ENCODE assay signal across 16 cellular contexts in genomic region chr1:240114222-240114621, GRCh38.
DNase-seq lines count a peak whose midpoint lies in the region; ATAC-seq, FAIRE-seq and TF ChIP-seq lines count a peak whose summit lies in the region.
"Had no signal": no experiment of that assay in that cellular context is flagged by ENCODE, and none has a peak within 500 bp of the region (broad histone marks: within the 10 kb centered on the region; RNA-seq: fewer than 3 reads in every experiment).

No MANE protein-coding gene starts in this region.

- CTCF ChIA-PET in HEK293 (lab: Yijun Ruan, JAX), result interaction anchor here (0.8 to 1.9 kb wide), 2 partner anchors 29 to 35 kb away, joined by 3 to 6 read pairs; no protein-coding TSS in a partner anchor

- POLR2A ChIA-PET in HEK293 (lab: Yijun Ruan, JAX), result interaction anchor here (0.6 kb wide), 1 partner anchor 392 kb away, joined by 3 read pairs; no protein-coding TSS in a partner anchor

- H3K4me3 ChIP-seq in HEK293 (ENCODE audit: low read depth, low read length), result no peak overlapping the region
- H3K4me3 ChIP-seq: HAP-1 had no signal

- no peak overlapping the region for H3K27ac ChIP-seq in HEK293 (ENCODE audit: extremely low read depth, low read depth, low read length)
- H3K27ac ChIP-seq: HL-60 had no signal

- no peak for ATAC-seq in GM19463 (IDR thresholded peaks at IDR 0.05; ENCODE audit: unreplicated experiment)

- H3K4me1 ChIP-seq in HEK293 (ENCODE audit: control insufficient read depth, insufficient read depth, low read length), result peaks cover 19% of the 10 kb centered on the region

- no peaks in the 10 kb centered on the region for H3K36me3 ChIP-seq in HEK293 (ENCODE audit: control insufficient read depth in 2 of 2, insufficient read depth in 1 of 2, low read length in 2 of 2)
- H3K36me3 ChIP-seq: HAP-1 had no signal

- DNase-seq in COR-L47 (lab: John Stamatoyannopoulos, UW) (peak; percentile 69), NCI-H345 treated with DMSO at 0.1 percent for 48 hours (lab: John Stamatoyannopoulos, UW; ENCODE audit: unreplicated experiment) (peak; percentile 28), superior temporal gyrus (ENCODE audit: extremely low spot score) (no peak), HuH-7 (ENCODE audit: low spot score) (no peak)
- DNase-seq: C1 segment of cervical spinal cord; CD4-positive, alpha-beta T cell; DMS79 had no signal

- no peaks in the 10 kb centered on the region for H3K9me3 ChIP-seq in HEK293 (ENCODE audit: control insufficient read depth, insufficient read depth, low read depth, low read length)
- H3K9me3 ChIP-seq: HAP-1 had no signal

- peak; percentile 72 for FAIRE-seq in islet of Langerhans (lab: Jason Lieb, UNC)
- FAIRE-seq: A204.1, G401.6, GM12891, H1 had no signal

- TF ChIP-seq CTCF in HEK293 (tag by site-specific recombination; IDR thresholded peaks at IDR 0.05), result no peak

TF ChIP-seq in HEK293, 187 proteins besides CTCF, POLR2A, EP300 and RAD21:
- TF ChIP-seq ZNF398 (tag by site-specific recombination; IDR thresholded peaks at IDR 0.05), result no peak
- TF ChIP-seq OVOL3 (tag by site-specific recombination; IDR thresholded peaks at IDR 0.05), result no peak
- TF ChIP-seq ELK4 (IDR thresholded peaks at IDR 0.05; ENCODE audit: borderline replicate concordance, low read depth, low read length), result no peak
- TF ChIP-seq, protein P1, sequence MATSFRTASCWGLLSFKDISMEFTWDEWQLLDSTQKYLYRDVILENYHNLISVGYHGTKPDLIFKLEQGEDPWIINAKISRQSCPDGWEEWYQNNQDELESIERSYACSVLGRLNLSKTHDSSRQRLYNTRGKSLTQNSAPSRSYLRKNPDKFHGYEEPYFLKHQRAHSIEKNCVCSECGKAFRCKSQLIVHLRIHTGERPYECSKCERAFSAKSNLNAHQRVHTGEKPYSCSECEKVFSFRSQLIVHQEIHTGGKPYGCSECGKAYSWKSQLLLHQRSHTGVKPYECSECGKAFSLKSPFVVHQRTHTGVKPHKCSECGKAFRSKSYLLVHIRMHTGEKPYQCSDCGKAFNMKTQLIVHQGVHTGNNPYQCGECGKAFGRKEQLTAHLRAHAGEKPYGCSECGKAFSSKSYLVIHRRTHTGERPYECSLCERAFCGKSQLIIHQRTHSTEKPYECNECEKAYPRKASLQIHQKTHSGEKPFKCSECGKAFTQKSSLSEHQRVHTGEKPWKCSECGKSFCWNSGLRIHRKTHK (tag by site-specific recombination; IDR thresholded peaks at IDR 0.05), result no peak
- TF ChIP-seq ZNF571 (tag by site-specific recombination; IDR thresholded peaks at IDR 0.05), result no peak
- TF ChIP-seq ZNF473 (tag by site-specific recombination; IDR thresholded peaks at IDR 0.05), result no peak
- peak; percentile 97 for TF ChIP-seq ZIC2 (tag by site-specific recombination; IDR thresholded peaks at IDR 0.05)
- TF ChIP-seq ZNF37A (tag by site-specific recombination; IDR thresholded peaks at IDR 0.05), result no peak
- TF ChIP-seq REST (tag by site-specific recombination; IDR thresholded peaks at IDR 0.05), result no peak
- peak; percentile 87 for TF ChIP-seq GLIS1 (tag by site-specific recombination; IDR thresholded peaks at IDR 0.05)
TF ChIP-seq in HEK293: peak in this region for 2.

Comparison
In these comparisons a context has a peak if more than half of its experiments do, and no peak if none do; other contexts are left out.
1. DNase-seq: peak in COR-L47 (single experiment) and NCI-H345 treated with DMSO at 0.1 percent for 48 hours (single experiment); none in superior temporal gyrus (single experiment) and HuH-7 (single experiment).